13 cellular contexts compared by ENCODE assay signal in genomic region chr2:203637819-203638167, GRCh38.
A peak's percentile ranks its signal among the peaks of the same experiment; 100 is the strongest.
DNase-seq lines count a peak whose midpoint lies in the region; ATAC-seq and TF ChIP-seq lines count a peak whose summit lies in the region.
"Had no signal": no experiment of that assay in that cellular context is flagged by ENCODE, and none has a peak within 500 bp of the region (broad histone marks: within the 10 kb centered on the region; RNA-seq: fewer than 3 reads in every experiment).

No MANE protein-coding gene starts in this region.

- no peak for TF ChIP-seq POLR2A in suprapubic skin (IDR thresholded peaks at IDR 0.05)

- H3K9me3 Mint-ChIP-seq in activated CD8-positive, alpha-beta memory T cell treated with anti-CD3 and anti-CD28 coated beads, Interleukin-2, amount 10 ng/mL, durations not matched to agents 7 days and 5 days (ENCODE audit: low read depth) = no peaks in the 10 kb centered on the region
- no peaks in the 10 kb centered on the region for H3K9me3 Mint-ChIP-seq in activated T-helper 17 cell treated with anti-CD3 and anti-CD28 coated beads, Interleukin-2, amount 50 U/mL, for 72 hours

- TF ChIP-seq EP300 in suprapubic skin (IDR thresholded peaks at IDR 0.05) = no peak

- no peaks in the 10 kb centered on the region for H3K27me3 Mint-ChIP-seq in activated CD8-positive, alpha-beta memory T cell treated with anti-CD3 and anti-CD28 coated beads, Interleukin-2, amount 10 ng/mL, durations not matched to agents 7 days and 5 days
- H3K27me3 Mint-ChIP-seq in activated T-helper 17 cell treated with anti-CD3 and anti-CD28 coated beads, Interleukin-2, amount 50 U/mL, for 72 hours = no peaks in the 10 kb centered on the region

- CTCF ChIA-PET in activated CD8-positive, alpha-beta memory T cell treated with anti-CD3 and anti-CD28 coated beads, Interleukin-2, amount 10 ng/mL, durations not matched to agents 7 days and 5 days (lab: Charles Lee) = interaction anchor here (0.9 kb wide), 1 partner anchor 35 kb away, joined by 3 read pairs; no protein-coding TSS in a partner anchor

- H3K4me3 ChIP-seq in mesodermal cell (ENCODE audit: extremely low read depth, insufficient read depth, low read length, poor library complexity, severe bottlenecking) (no peak overlapping the region), suprapubic skin (no peak overlapping the region)
- H3K4me3 ChIP-seq: tibial nerve had no signal

- no peaks in the 10 kb centered on the region for H3K36me3 Mint-ChIP-seq in activated CD8-positive, alpha-beta memory T cell treated with anti-CD3 and anti-CD28 coated beads, Interleukin-2, amount 10 ng/mL, durations not matched to agents 7 days and 5 days
- H3K36me3 Mint-ChIP-seq in activated T-helper 17 cell treated with anti-CD3 and anti-CD28 coated beads, Interleukin-2, amount 50 U/mL, for 72 hours (ENCODE audit: low read depth) = no peaks in the 10 kb centered on the region
- H3K36me3 Mint-ChIP-seq: memory B cell had no signal

- no peaks in the 10 kb centered on the region for H3K9me3 ChIP-seq in mesodermal cell (ENCODE audit: control insufficient read depth, low read length)
- H3K9me3 ChIP-seq in suprapubic skin = no peaks in the 10 kb centered on the region
- H3K9me3 ChIP-seq: tibial nerve had no signal

- H3K36me3 ChIP-seq in mesodermal cell (ENCODE audit: control insufficient read depth, insufficient read depth, low read length) (no peaks in the 10 kb centered on the region), suprapubic skin (no peaks in the 10 kb centered on the region)
- H3K36me3 ChIP-seq: tibial nerve had no signal

- peaks cover 19% of the 10 kb centered on the region for H3K4me1 Mint-ChIP-seq in activated CD8-positive, alpha-beta memory T cell treated with anti-CD3 and anti-CD28 coated beads, Interleukin-2, amount 10 ng/mL, durations not matched to agents 7 days and 5 days
- H3K4me1 Mint-ChIP-seq in activated T-helper 17 cell treated with anti-CD3 and anti-CD28 coated beads, Interleukin-2, amount 50 U/mL, for 72 hours = peaks cover 18% of the 10 kb centered on the region
- H3K4me1 Mint-ChIP-seq: memory B cell had no signal

- H3K4me1 ChIP-seq in mesodermal cell (ENCODE audit: control insufficient read depth, insufficient read depth, low read length, poor library complexity, severe bottlenecking) (peaks cover 10% of the 10 kb centered on the region), suprapubic skin (peaks cover 15% of the 10 kb centered on the region)

- TF ChIP-seq CTCF in suprapubic skin (IDR thresholded peaks at IDR 0.05) = no peak

- peak overlapping the region; percentile 65 for H3K27ac Mint-ChIP-seq in activated CD8-positive, alpha-beta memory T cell treated with anti-CD3 and anti-CD28 coated beads, Interleukin-2, amount 10 ng/mL, durations not matched to agents 7 days and 5 days
- peak overlapping the region; percentile 54 for H3K27ac Mint-ChIP-seq in activated T-helper 17 cell treated with anti-CD3 and anti-CD28 coated beads, Interleukin-2, amount 50 U/mL, for 72 hours
- H3K27ac Mint-ChIP-seq: memory B cell had no signal

- DNase-seq in activated CD8-positive, alpha-beta memory T cell treated with anti-CD3 and anti-CD28 coated beads, Interleukin-2, amount 10 ng/mL, durations not matched to agents 7 days and 5 days = no peak
- no peak for DNase-seq in activated CD8-positive, alpha-beta memory T cell treated with anti-CD3 and anti-CD28 coated beads, Interleukin-2, amount 50 U/mL, for 48 hours
- no peak for DNase-seq in suprapubic skin (ENCODE audit: low spot score in 2 of 2)
- DNase-seq in Ammon's horn (ENCODE audit: low spot score) = no peak
- DNase-seq in DMS114 treated with DMSO at 0.1 percent for 48 hours (lab: John Stamatoyannopoulos, UW; ENCODE audit: unreplicated experiment) = no peak
- DNase-seq in T1000 (lab: John Stamatoyannopoulos, UW) = no peak
- DNase-seq: glutamatergic neuron, NCI-H2171, retina had no signal

- H3K27me3 ChIP-seq in suprapubic skin = no peaks in the 10 kb centered on the region
- H3K27me3 ChIP-seq: tibial nerve had no signal

- H3K27ac ChIP-seq in mesodermal cell (ENCODE audit: low read depth, low read length, severe bottlenecking) = peak overlapping the region; percentile 65
- H3K27ac ChIP-seq in suprapubic skin = peak overlapping the region; percentile 9

- WGBS in mesodermal cell (ENCODE audit: insufficient coverage in 2 of 2), 2 experiments = 20% methylated on average over 1 of the region's 2 CpGs; no CpG with 5 or more reads in 1 of the 2 experiments
- WGBS in suprapubic skin = 72% methylated on average over 2 of the region's 2 CpGs

- ATAC-seq in activated CD8-positive, alpha-beta memory T cell treated with anti-CD3 and anti-CD28 coated beads, Interleukin-2, amount 10 ng/mL, durations not matched to agents 7 days and 5 days = peak; percentile 45
- no peak for ATAC-seq in activated T-helper 17 cell treated with anti-CD3 and anti-CD28 coated beads, Interleukin-2, amount 50 U/mL, for 72 hours (replicated peaks)

- no peak overlapping the region for H3K4me3 Mint-ChIP-seq in activated CD8-positive, alpha-beta memory T cell treated with anti-CD3 and anti-CD28 coated beads, Interleukin-2, amount 10 ng/mL, durations not matched to agents 7 days and 5 days
- peak overlapping the region; percentile 13 for H3K4me3 Mint-ChIP-seq in activated T-helper 17 cell treated with anti-CD3 and anti-CD28 coated beads, Interleukin-2, amount 50 U/mL, for 72 hours
- H3K4me3 Mint-ChIP-seq: memory B cell had no signal
